ENCODE assay signal across 11 cellular contexts in genomic region chr2:121617042-121617599, GRCh38. TPM values are rescaled to one million over a fixed set of nuclear protein-coding genes. Genes with fewer than 3 reads are reported as not detected.
A peak's percentile ranks its signal among the peaks of the same experiment; 100 is the strongest.
DNase-seq lines count a peak whose midpoint lies in the region; ATAC-seq and TF ChIP-seq lines count a peak whose summit lies in the region.
"Had no signal": no experiment of that assay in that cellular context is flagged by ENCODE, and none has a peak within 500 bp of the region (broad histone marks: within the 10 kb centered on the region; RNA-seq: fewer than 3 reads in every experiment).

No MANE protein-coding gene starts in this region.

- peaks cover 3% of the 10 kb centered on the region for H3K4me1 Mint-ChIP-seq in activated naive CD8-positive, alpha-beta T cell treated with anti-CD3 and anti-CD28 coated beads, Interleukin-2, amount 10 ng/mL, durations not matched to agents 7 days and 5 days
- H3K4me1 Mint-ChIP-seq in activated naive CD8-positive, alpha-beta T cell treated with anti-CD3 and anti-CD28 coated beads for 36 hours: peaks cover 7% of the 10 kb centered on the region
- H3K4me1 Mint-ChIP-seq in activated CD4-positive, alpha-beta T cell treated with anti-CD3 and anti-CD28 coated beads, Interleukin-2, amount 10 ng/mL, durations not matched to agents 7 days and 5 days: peaks cover 2% of the 10 kb centered on the region

- no peak for TF ChIP-seq CTCF in heart right ventricle (IDR thresholded peaks at IDR 0.05)

- WGBS in heart right ventricle, 2 donors: 25 to 43% methylated on average over 4 of the region's 4 CpGs
- 66% methylated on average over 4 of the region's 4 CpGs for WGBS in thymus

- intact Hi-C loops in heart right ventricle (cut with DNase I): no loop called here

- POLR2A ChIA-PET in activated naive CD8-positive, alpha-beta T cell treated with anti-CD3 and anti-CD28 coated beads, Interleukin-2, amount 10 ng/mL, durations not matched to agents 7 days and 5 days (lab: Charles Lee): interaction anchor here (0.8 to 1.4 kb wide), 2 partner anchors 31 to 86 kb away, joined by 4 to 7 read pairs; partner anchors contain the start of gene RNU4ATAC
- POLR2A ChIA-PET in activated CD4-positive, alpha-beta T cell treated with anti-CD3 and anti-CD28 coated beads, Interleukin-2, amount 10 ng/mL, durations not matched to agents 7 days and 5 days (lab: Charles Lee): no interaction called here

- ATAC-seq in activated naive CD8-positive, alpha-beta T cell treated with anti-CD3 and anti-CD28 coated beads, Interleukin-2, amount 10 ng/mL, durations not matched to agents 7 days and 5 days (ENCODE audit: low read depth): peak; percentile 96
- ATAC-seq in heart right ventricle: peak in 6 of 8 donors; percentile 31 to 50 (median 40)

- no peaks in the 10 kb centered on the region for H3K27me3 Mint-ChIP-seq in activated naive CD8-positive, alpha-beta T cell treated with anti-CD3 and anti-CD28 coated beads, Interleukin-2, amount 10 ng/mL, durations not matched to agents 7 days and 5 days
- no peaks in the 10 kb centered on the region for H3K27me3 Mint-ChIP-seq in activated naive CD8-positive, alpha-beta T cell treated with anti-CD3 and anti-CD28 coated beads for 36 hours
- no peaks in the 10 kb centered on the region for H3K27me3 Mint-ChIP-seq in activated CD4-positive, alpha-beta T cell treated with anti-CD3 and anti-CD28 coated beads, Interleukin-2, amount 10 ng/mL, durations not matched to agents 7 days and 5 days
- H3K27me3 Mint-ChIP-seq: activated naive CD4-positive, alpha-beta T cell treated with anti-CD3 and anti-CD28 coated beads, Interleukin-2, amount 50 U/mL, for 24 hours had no signal

- no peaks in the 10 kb centered on the region for H3K27me3 ChIP-seq in heart right ventricle
- H3K27me3 ChIP-seq in thymus (ENCODE audit: control insufficient read depth, insufficient read depth): no peaks in the 10 kb centered on the region

- no peak overlapping the region for H3K4me3 Mint-ChIP-seq in activated naive CD8-positive, alpha-beta T cell treated with anti-CD3 and anti-CD28 coated beads, Interleukin-2, amount 10 ng/mL, durations not matched to agents 7 days and 5 days
- no peak overlapping the region for H3K4me3 Mint-ChIP-seq in activated naive CD8-positive, alpha-beta T cell treated with anti-CD3 and anti-CD28 coated beads for 36 hours
- no peak overlapping the region for H3K4me3 Mint-ChIP-seq in activated CD4-positive, alpha-beta T cell treated with anti-CD3 and anti-CD28 coated beads, Interleukin-2, amount 10 ng/mL, durations not matched to agents 7 days and 5 days
- H3K4me3 Mint-ChIP-seq: activated naive CD4-positive, alpha-beta T cell treated with anti-CD3 and anti-CD28 coated beads, Interleukin-2, amount 50 U/mL, for 24 hours had no signal

- no peak overlapping the region for H3K27ac Mint-ChIP-seq in activated naive CD8-positive, alpha-beta T cell treated with anti-CD3 and anti-CD28 coated beads, Interleukin-2, amount 10 ng/mL, durations not matched to agents 7 days and 5 days
- no peak overlapping the region for H3K27ac Mint-ChIP-seq in activated naive CD8-positive, alpha-beta T cell treated with anti-CD3 and anti-CD28 coated beads for 36 hours
- H3K27ac Mint-ChIP-seq in activated CD4-positive, alpha-beta T cell treated with anti-CD3 and anti-CD28 coated beads, Interleukin-2, amount 10 ng/mL, durations not matched to agents 7 days and 5 days: no peak overlapping the region
- H3K27ac Mint-ChIP-seq: activated naive CD4-positive, alpha-beta T cell treated with anti-CD3 and anti-CD28 coated beads, Interleukin-2, amount 50 U/mL, for 24 hours had no signal

- H3K36me3 Mint-ChIP-seq in activated naive CD8-positive, alpha-beta T cell treated with anti-CD3 and anti-CD28 coated beads, Interleukin-2, amount 10 ng/mL, durations not matched to agents 7 days and 5 days: peaks cover 25% of the 10 kb centered on the region
- peaks cover 3% of the 10 kb centered on the region for H3K36me3 Mint-ChIP-seq in activated naive CD8-positive, alpha-beta T cell treated with anti-CD3 and anti-CD28 coated beads for 36 hours
- peaks cover 9% of the 10 kb centered on the region for H3K36me3 Mint-ChIP-seq in activated CD4-positive, alpha-beta T cell treated with anti-CD3 and anti-CD28 coated beads, Interleukin-2, amount 10 ng/mL, durations not matched to agents 7 days and 5 days (ENCODE audit: low read depth)

- H3K27ac ChIP-seq in heart right ventricle (peak overlapping the region in 2 of 10 donors; percentile 13 to 28), thymus (ENCODE audit: low read depth) (peak overlapping the region; percentile 43)

- H3K9me3 ChIP-seq in heart right ventricle: peaks cover 0 to 7% (median 0%) of the 10 kb centered on the region in 11 donors
- no peaks in the 10 kb centered on the region for H3K9me3 ChIP-seq in thymus (ENCODE audit: control insufficient read depth)

- no peak overlapping the region for H3K4me3 ChIP-seq in heart right ventricle
- H3K4me3 ChIP-seq in thymus (ENCODE audit: low read length): no peak overlapping the region

- H3K4me1 ChIP-seq in heart right ventricle (peaks cover 4 to 51% (median 35%) of the 10 kb centered on the region in 9 donors), thymus (ENCODE audit: control insufficient read depth, insufficient read depth, low read length) (peaks cover 12% of the 10 kb centered on the region)

- peaks cover 0 to 23% (median 0%) of the 10 kb centered on the region in 9 donors for H3K36me3 ChIP-seq in heart right ventricle
- peaks cover 5% of the 10 kb centered on the region for H3K36me3 ChIP-seq in thymus (ENCODE audit: control insufficient read depth, insufficient read depth)

- CTCF ChIA-PET in activated CD4-positive, alpha-beta T cell treated with anti-CD3 and anti-CD28 coated beads, Interleukin-2, amount 10 ng/mL, durations not matched to agents 7 days and 5 days (lab: Charles Lee): interaction anchor here (0.6 to 1.5 kb wide), 4 partner anchors 9 to 33 kb away, joined by 3 to 4 read pairs (median 4); no protein-coding TSS in a partner anchor

- H3K9me3 Mint-ChIP-seq in activated naive CD8-positive, alpha-beta T cell treated with anti-CD3 and anti-CD28 coated beads, Interleukin-2, amount 10 ng/mL, durations not matched to agents 7 days and 5 days: no peaks in the 10 kb centered on the region
- H3K9me3 Mint-ChIP-seq in activated naive CD8-positive, alpha-beta T cell treated with anti-CD3 and anti-CD28 coated beads for 36 hours: no peaks in the 10 kb centered on the region
- H3K9me3 Mint-ChIP-seq in activated CD4-positive, alpha-beta T cell treated with anti-CD3 and anti-CD28 coated beads, Interleukin-2, amount 10 ng/mL, durations not matched to agents 7 days and 5 days: peaks cover 9% of the 10 kb centered on the region
- H3K9me3 Mint-ChIP-seq: activated naive CD4-positive, alpha-beta T cell treated with anti-CD3 and anti-CD28 coated beads, Interleukin-2, amount 50 U/mL, for 24 hours had no signal

- DNase-seq in activated naive CD8-positive, alpha-beta T cell treated with anti-CD3 and anti-CD28 coated beads, Interleukin-2, amount 10 ng/mL, durations not matched to agents 7 days and 5 days: no peak
- no peak for DNase-seq in activated naive CD8-positive, alpha-beta T cell treated with anti-CD3 and anti-CD28 coated beads for 36 hours
- peak; percentile 22 to 33 for DNase-seq in Kasumi-1 (lab: John Stamatoyannopoulos, UW)
- DNase-seq in heart right ventricle: no peak
- no peak for DNase-seq in NCI-H2171 treated with DMSO at 0.1 percent for 48 hours (lab: John Stamatoyannopoulos, UW)
- DNase-seq in cerebellar cortex (ENCODE audit: low spot score): no peak
- DNase-seq in activated CD4-positive, alpha-beta T cell treated with anti-CD3 and anti-CD28 coated beads, Interleukin-2, amount 10 ng/mL, durations not matched to agents 7 days and 5 days: no peak
- DNase-seq: NCI-H1930; stimulated activated CD4-positive, alpha-beta T cell treated with anti-CD3 and anti-CD28 coated beads, Interleukin-4, amount 100 ng/mL, for 24 hours had no signal

RNA-seq across cellular contexts. Expression of gene CLASP1, which starts 32.1 kb away (rescaled TPM):
- 10 to 100 TPM; 64.4 to 75.9 TPM for total RNA-seq in activated naive CD8-positive, alpha-beta T cell treated with anti-CD3 and anti-CD28 coated beads, Interleukin-2, amount 10 ng/mL, durations not matched to agents 7 days and 5 days
- 10 to 100 TPM; 44.7 to 45.5 TPM for total RNA-seq in activated naive CD8-positive, alpha-beta T cell treated with anti-CD3 and anti-CD28 coated beads for 36 hours
- 10 to 100 TPM; 52.9 to 90.6 (median 76.4) TPM for total RNA-seq in heart right ventricle
- polyA plus RNA-seq in heart right ventricle: 10 to 100 TPM; 10.1 to 16.5 TPM
- polyA plus RNA-seq in thymus: 11.6 TPM
- total RNA-seq in activated CD4-positive, alpha-beta T cell treated with anti-CD3 and anti-CD28 coated beads, Interleukin-2, amount 10 ng/mL, durations not matched to agents 7 days and 5 days: 10 to 100 TPM; 52.7 to 54.9 TPM

Comparison
In these comparisons a context has a peak if more than half of its experiments do, and no peak if none do; other contexts are left out.
1. DNase-seq: peak in Kasumi-1 (2 of 2); none in activated naive CD8-positive, alpha-beta T cell treated with anti-CD3 and anti-CD28 coated beads, Interleukin-2, amount 10 ng/mL, durations not matched to agents 7 days and 5 days (single experiment), activated naive CD8-positive, alpha-beta T cell treated with anti-CD3 and anti-CD28 coated beads for 36 hours (single experiment), heart right ventricle (0 of 2), NCI-H2171 treated with DMSO at 0.1 percent for 48 hours (single experiment), cerebellar cortex (single experiment) and activated CD4-positive, alpha-beta T cell treated with anti-CD3 and anti-CD28 coated beads, Interleukin-2, amount 10 ng/mL, durations not matched to agents 7 days and 5 days (single experiment).